In the genomic region with DNA sequence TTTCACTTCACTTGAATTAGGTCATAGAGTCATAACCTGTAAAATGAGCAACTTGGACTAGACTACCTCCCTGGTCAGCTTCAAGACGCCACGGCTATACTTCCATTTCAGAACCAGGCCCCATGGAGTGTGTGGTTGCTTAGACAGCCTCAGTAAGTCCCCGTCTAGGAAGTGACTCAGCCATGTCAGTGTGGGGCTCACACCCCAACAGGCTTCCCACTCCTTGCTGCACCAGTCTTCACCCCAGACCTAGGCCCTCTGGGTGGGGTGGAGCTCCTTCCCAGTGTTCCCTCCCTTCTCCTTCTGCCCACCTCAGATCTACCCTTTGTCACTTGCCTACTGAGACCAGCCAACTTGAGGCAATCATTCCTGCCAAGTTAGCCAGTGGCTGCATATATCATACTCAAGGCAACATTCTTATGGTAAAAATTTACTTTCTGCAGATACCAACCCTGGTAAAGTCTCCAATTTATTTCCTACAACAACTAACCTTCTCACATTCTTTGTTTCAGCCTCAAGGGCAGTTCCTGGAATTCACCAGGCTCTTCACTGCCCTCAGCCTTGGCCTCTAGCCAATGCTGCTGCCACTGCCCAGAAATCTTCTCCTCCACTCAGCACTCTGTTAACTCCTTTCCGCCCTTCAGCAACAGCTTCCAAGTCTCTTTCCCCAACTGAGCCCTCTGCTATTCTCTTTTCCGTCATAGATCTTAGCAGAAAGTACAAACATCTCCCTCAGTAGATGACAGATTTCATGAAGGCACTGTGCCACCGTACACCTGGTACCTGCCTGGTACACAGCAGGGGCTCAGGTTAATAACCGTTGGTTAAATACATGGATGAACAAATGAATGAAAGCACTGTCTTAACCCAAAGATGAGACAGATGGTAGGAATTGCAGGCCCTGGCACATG, we compare ENCODE assay signal across 8 cellular contexts. TPM values are rescaled to one million over a fixed set of nuclear protein-coding genes. Genes with fewer than 3 reads are reported as not detected.
A peak's percentile ranks its signal among the peaks of the same experiment; 100 is the strongest.
DNase-seq lines count a peak whose midpoint lies in the region; ATAC-seq and TF ChIP-seq lines count a peak whose summit lies in the region.

No MANE protein-coding gene starts in this region.

- H3K27ac Mint-ChIP-seq in H9 (no peak overlapping the region; a peak in 1 of 7 replicates), HFFc6 (no peak overlapping the region)
- H3K27ac Mint-ChIP-seq in activated CD4-positive, alpha-beta T cell treated with anti-CD3 and anti-CD28 coated beads, Interleukin-2, amount 10 ng/mL, durations not matched to agents 24 days and 14 days = no peak overlapping the region

- ATAC-seq in HG03521 (IDR thresholded peaks at IDR 0.05; ENCODE audit: unreplicated experiment) = no peak

- no peak overlapping the region for H2BK20ac ChIP-seq in H9 (ENCODE audit: low read depth, low read length, poor library complexity, severe bottlenecking)

- H3K36me3 Mint-ChIP-seq in H9 (ENCODE audit: insufficient read depth in 1 of 3, low read depth in 3 of 3) (no peaks in the 10 kb centered on the region), HFFc6 (ENCODE audit: low read depth) (no peaks in the 10 kb centered on the region)
- no peaks in the 10 kb centered on the region for H3K36me3 Mint-ChIP-seq in activated CD4-positive, alpha-beta T cell treated with anti-CD3 and anti-CD28 coated beads, Interleukin-2, amount 10 ng/mL, durations not matched to agents 24 days and 14 days (ENCODE audit: low read depth)

- H4K5ac ChIP-seq in H9 (ENCODE audit: insufficient read length, low read depth, low read length) = no peak overlapping the region

- H3K27me3 Mint-ChIP-seq in H9 (ENCODE audit: low read depth) = no peaks in the 10 kb centered on the region
- no peaks in the 10 kb centered on the region for H3K27me3 Mint-ChIP-seq in activated CD4-positive, alpha-beta T cell treated with anti-CD3 and anti-CD28 coated beads, Interleukin-2, amount 10 ng/mL, durations not matched to agents 24 days and 14 days
- peaks cover 25% of the 10 kb centered on the region for H3K27me3 Mint-ChIP-seq in HFFc6 (ENCODE audit: insufficient read depth)

- H3K4me1 ChIP-seq in mucosa of rectum (ENCODE audit: control insufficient read depth in 2 of 2, insufficient read depth in 2 of 2, low read length in 2 of 2) (peaks cover 26 to 38% of the 10 kb centered on the region in 2 donors), H9 (ENCODE audit: insufficient read depth, low read length) (no peaks in the 10 kb centered on the region)

- H3K18ac ChIP-seq in H9 (ENCODE audit: insufficient read length, low read depth, low read length) = no peak overlapping the region

- H2AFZ ChIP-seq in H9 (ENCODE audit: low read length) = no peak overlapping the region

- H3K23ac ChIP-seq in H9 (ENCODE audit: insufficient read length, low read depth, low read length) = no peak overlapping the region

- no peaks in the 10 kb centered on the region for H3K79me1 ChIP-seq in H9 (ENCODE audit: insufficient read depth, low read depth, low read length, poor library complexity, severe bottlenecking)

- H3T11ph ChIP-seq in H9 (ENCODE audit: low read length) = no peak overlapping the region

- H3K9me3 Mint-ChIP-seq in H9 (no peaks in the 10 kb centered on the region), HFFc6 (no peaks in the 10 kb centered on the region)
- H3K9me3 Mint-ChIP-seq in activated CD4-positive, alpha-beta T cell treated with anti-CD3 and anti-CD28 coated beads, Interleukin-2, amount 10 ng/mL, durations not matched to agents 24 days and 14 days = no peaks in the 10 kb centered on the region

- no peaks in the 10 kb centered on the region for H3K79me2 ChIP-seq in H9 (ENCODE audit: insufficient read depth, low read length)

- H4K20me1 ChIP-seq in H9 (ENCODE audit: control insufficient read depth, insufficient read depth, insufficient read length) = no peaks in the 10 kb centered on the region

- no CpG with 5 or more reads among the region's 7 CpGs for WGBS in H9 (ENCODE audit: extremely low coverage, insufficient read length, low lambda C conversion rate)

- H3K23me2 ChIP-seq in H9 (ENCODE audit: insufficient read length, low read depth, low read length, poor library complexity, severe bottlenecking) = no peaks in the 10 kb centered on the region

- no peak overlapping the region for H2AK5ac ChIP-seq in H9 (ENCODE audit: insufficient read length, low read length)

- H3K4me3 ChIP-seq in mucosa of rectum (ENCODE audit: low read length in 2 of 2) = peak overlapping the region in 1 of 2 donors; percentile 20

- no peaks in the 10 kb centered on the region for H3K9me3 ChIP-seq in mucosa of rectum (ENCODE audit: control insufficient read depth in 2 of 2, low read length in 2 of 2)
- H3K9me3 ChIP-seq in H9 (ENCODE audit: control insufficient read depth, low read depth, low read length) = no peaks in the 10 kb centered on the region

- intact Hi-C loops in activated CD4-positive, alpha-beta T cell treated with anti-CD3 and anti-CD28 coated beads, Interleukin-2, amount 10 ng/mL, durations not matched to agents 24 days and 14 days (cut with micrococcal nuclease) = no loop called here

- no peak overlapping the region for H2BK12ac ChIP-seq in H9 (ENCODE audit: insufficient read length, low read depth, low read length)

- H3K4me3 Mint-ChIP-seq in H9 (no peak overlapping the region), HFFc6 (no peak overlapping the region)
- H3K4me3 Mint-ChIP-seq in activated CD4-positive, alpha-beta T cell treated with anti-CD3 and anti-CD28 coated beads, Interleukin-2, amount 10 ng/mL, durations not matched to agents 24 days and 14 days = no peak overlapping the region

- H3K14ac ChIP-seq in H9 (ENCODE audit: insufficient read depth, low read length) = no peak overlapping the region

- H3K4me2 ChIP-seq in H9 (ENCODE audit: insufficient read depth, insufficient read length, low read length) = no peak overlapping the region

- DNase-seq in Ammon's horn (ENCODE audit: low spot score) (peak; percentile 78), NCI-H1105 treated with DMSO at 0.1 percent for 48 hours (lab: John Stamatoyannopoulos, UW) (peak; percentile 40), T47D (ENCODE audit: low read depth in 1 of 2, low spot score in 1 of 2) (peak; percentile 58 to 84), H9 (no peak), HFFc6 (no peak)
- DNase-seq in activated CD4-positive, alpha-beta T cell treated with anti-CD3 and anti-CD28 coated beads, Interleukin-2, amount 10 ng/mL, durations not matched to agents 24 days and 14 days = no peak

- no peak overlapping the region for H3K56ac ChIP-seq in H9 (ENCODE audit: insufficient read length, low read depth, low read length)

- no peak overlapping the region for H2BK15ac ChIP-seq in H9 (ENCODE audit: low read depth, low read length)

- TF ChIP-seq CTCF in H9 (conservative IDR thresholded peaks at IDR 0.05) (no peak), HFFc6 (IDR thresholded peaks at IDR 0.05) (no peak)

- H3K9ac ChIP-seq in mucosa of rectum (ENCODE audit: low read depth in 1 of 2, low read length in 2 of 2) (no peak overlapping the region), H9 (ENCODE audit: extremely low read depth, insufficient read length, low read length) (no peak overlapping the region)

- in situ Hi-C loops in T47D (cut with HindIII; ENCODE audit: low pct_unique_long_range_greater_than_20kb, low sequenced_read_pairs) = no loop called here

- no peak overlapping the region for H2BK120ac ChIP-seq in H9 (ENCODE audit: low read depth, low read length, poor library complexity, severe bottlenecking)

- H4K8ac ChIP-seq in H9 (replicated peaks; ENCODE audit: insufficient read length, low read depth, low read length) = no peak overlapping the region

- H2BK5ac ChIP-seq in H9 (ENCODE audit: insufficient read length, low read length) = no peak overlapping the region

- H3K4ac ChIP-seq in H9 (ENCODE audit: low read depth, low read length) = no peak overlapping the region

- H3K4me1 Mint-ChIP-seq in H9 (peaks cover 2 to 3% of the 10 kb centered on the region in 2 experiments; a peak in 3 of 4 replicates), HFFc6 (ENCODE audit: low read depth) (peaks cover 9% of the 10 kb centered on the region)
- peaks cover 6% of the 10 kb centered on the region for H3K4me1 Mint-ChIP-seq in activated CD4-positive, alpha-beta T cell treated with anti-CD3 and anti-CD28 coated beads, Interleukin-2, amount 10 ng/mL, durations not matched to agents 24 days and 14 days

- H3K36me3 ChIP-seq in mucosa of rectum (ENCODE audit: control insufficient read depth in 2 of 2, insufficient read depth in 2 of 2, low read length in 2 of 2) = no peaks in the 10 kb centered on the region

- H4K91ac ChIP-seq in H9 (ENCODE audit: insufficient read length, low read depth, low read length) = no peak overlapping the region

- H3K27ac ChIP-seq in mucosa of rectum (ENCODE audit: low read depth in 2 of 2, low read length in 2 of 2) (peak overlapping the region; percentile 41 to 47), H9 (ENCODE audit: insufficient read length, low read depth, low read length) (no peak overlapping the region)

- H3K27me3 ChIP-seq in mucosa of rectum (ENCODE audit: control insufficient read depth in 2 of 2, insufficient read depth in 2 of 2, low read length in 2 of 2) (no peaks in the 10 kb centered on the region), H9 (ENCODE audit: insufficient read depth, low read length) (no peaks in the 10 kb centered on the region)

RNA-seq across cellular contexts. Expression of gene ZNRF2, which starts 31.3 kb away (rescaled TPM):
- total RNA-seq in H9 (2021) = 16.5 and 17.1 TPM in 2 replicates
- total RNA-seq in activated CD4-positive, alpha-beta T cell treated with anti-CD3 and anti-CD28 coated beads, Interleukin-2, amount 10 ng/mL, durations not matched to agents 24 days and 14 days = 8.8 and 9.2 TPM in 2 replicates
- total RNA-seq in HFFc6 (2021; fragmentation: NEBNext Ultra II Directional; extraction: Animal tissue kit (Norgen Biotek cat#: 25700)) = 1 to 10 TPM; 2.3 to 3.1 (median 2.7) TPM

Comparison
In these comparisons a context has a peak if more than half of its experiments do, and no peak if none do; other contexts are left out.
1. DNase-seq: peak in Ammon's horn (single experiment), NCI-H1105 treated with DMSO at 0.1 percent for 48 hours (single experiment) and T47D (2 of 2); none in H9 (single experiment), activated CD4-positive, alpha-beta T cell treated with anti-CD3 and anti-CD28 coated beads, Interleukin-2, amount 10 ng/mL, durations not matched to agents 24 days and 14 days (single experiment) and HFFc6 (single experiment).